Comparison of ENCODE assay signal across 8 cellular contexts in the genomic region with DNA sequence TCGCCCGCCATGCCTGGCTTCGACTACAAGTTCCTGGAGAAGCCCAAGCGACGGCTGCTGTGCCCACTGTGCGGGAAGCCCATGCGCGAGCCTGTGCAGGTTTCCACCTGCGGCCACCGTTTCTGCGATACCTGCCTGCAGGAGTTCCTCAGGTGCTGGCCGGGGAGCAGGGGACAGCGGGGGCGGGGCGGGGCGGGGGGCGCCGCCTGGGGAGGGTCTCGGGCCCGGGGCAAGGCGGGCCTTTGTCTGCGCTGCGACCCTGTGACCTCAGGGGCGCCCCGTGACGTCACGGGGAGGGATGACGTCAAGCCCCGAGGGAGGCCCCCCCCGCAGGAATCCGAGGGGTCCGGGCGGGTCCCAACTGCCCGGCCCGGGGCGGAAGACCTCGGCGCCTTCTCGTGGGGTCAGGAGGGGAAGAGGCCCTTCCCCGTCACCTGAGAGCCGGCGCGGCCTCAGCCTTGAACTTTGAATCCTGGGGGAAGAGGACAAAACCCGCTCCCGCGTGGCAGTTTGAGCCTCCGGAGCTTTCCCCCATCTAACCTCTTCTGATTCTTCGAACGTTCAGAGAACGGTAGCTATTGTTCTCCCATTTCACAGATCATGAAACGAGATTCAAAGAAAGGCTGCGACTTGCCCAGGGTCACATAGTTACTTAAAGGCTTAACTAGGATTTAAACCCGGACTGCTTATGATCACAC. TPM values are rescaled to one million over a fixed set of nuclear protein-coding genes. Genes with fewer than 3 reads are reported as not detected.
A peak's percentile ranks its signal among the peaks of the same experiment; 100 is the strongest.
DNase-seq lines count a peak whose midpoint lies in the region; FAIRE-seq and TF ChIP-seq lines count a peak whose summit lies in the region.

No MANE protein-coding gene starts in this region.

- FAIRE-seq in HTR-8/SVneo (lab: Jason Lieb, UNC) (no peak), keratinocyte (lab: Jason Lieb, UNC) (no peak)

- H4K20me1 ChIP-seq in mammary epithelial cell (ENCODE audit: insufficient read depth, low read length) (peaks cover 2% of the 10 kb centered on the region), keratinocyte (ENCODE audit: control insufficient read depth, extremely low read depth, insufficient read depth, low read length) (peaks cover 29% of the 10 kb centered on the region)

- peaks cover 7% of the 10 kb centered on the region for H3K9me1 ChIP-seq in keratinocyte (ENCODE audit: control insufficient read depth, extremely low read depth, insufficient read depth, low read length)

- WGBS in mammary epithelial cell (ENCODE audit: low coverage, missing lambda C conversion rate) = 2% methylated on average over 14 of the region's 53 CpGs

- peak overlapping the region; percentile 88 to 96 (median 91) for H3K4me3 ChIP-seq in mammary epithelial cell (replicated peaks in 1 of 3; ENCODE audit: insufficient read depth in 1 of 3, low read depth in 2 of 3, low read length in 3 of 3)
- H3K4me3 ChIP-seq in keratinocyte (ENCODE audit: control insufficient read depth in 2 of 3, extremely low read depth in 1 of 3, insufficient read depth in 2 of 3, low read depth in 1 of 3, low read length in 3 of 3) = peak overlapping the region; percentile 88 to 98 (median 89)

- CTCF ChIA-PET in mammary epithelial cell (lab: Charles Lee; ENCODE audit: low non-redundant PET) = no interaction called here

- DNase-seq in SIG-M5 treated with dmso at 0.1 percent for 504 hours (lab: John Stamatoyannopoulos, UW; ENCODE audit: unreplicated experiment) = peak; percentile 26
- DNase-seq in SIG-M5 (lab: John Stamatoyannopoulos, UW) = no peak
- DNase-seq in HTR-8/SVneo (ENCODE audit: insufficient read length, low spot score) = peak; percentile 54
- DNase-seq in UCSD-AML1 (lab: John Stamatoyannopoulos, UW; ENCODE audit: unreplicated experiment) = peak; percentile 56
- peak; percentile 57 for DNase-seq in mammary epithelial cell
- no peak for DNase-seq in keratinocyte (ENCODE audit: low read depth, low spot score)
- DNase-seq in stimulated activated CD4-positive, alpha-beta T cell treated with anti-CD3 and anti-CD28 coated beads, Interleukin-1b, Interleukin-23, amount 100 ng/mL, for 48 hours = peak; percentile 65
- DNase-seq in GOT3 (lab: John Stamatoyannopoulos, UW) = no peak

- H3K27ac ChIP-seq in mammary epithelial cell (ENCODE audit: insufficient read depth, low read depth, low read length) (peak overlapping the region; percentile 98), keratinocyte (ENCODE audit: control insufficient read depth, insufficient read depth, low read length) (peak overlapping the region; percentile 91)

- no peaks in the 10 kb centered on the region for H3K27me3 ChIP-seq in mammary epithelial cell (ENCODE audit: insufficient read depth, low read length)
- no peaks in the 10 kb centered on the region for H3K27me3 ChIP-seq in keratinocyte (ENCODE audit: control insufficient read depth, extremely low read depth, insufficient read depth, low read length)

- peaks cover 16% of the 10 kb centered on the region for H3K9me3 ChIP-seq in mammary epithelial cell (replicated peaks; ENCODE audit: insufficient read depth, low read length)
- peaks cover 9% of the 10 kb centered on the region for H3K9me3 ChIP-seq in keratinocyte (ENCODE audit: control insufficient read depth, low read depth, low read length)

- in situ Hi-C loops in mammary epithelial cell (cut with MboI; ENCODE audit: low sequenced_read_pairs in 2 of 2) = loop anchor here in 1 of 2 donors (25.0 kb wide), 1 partner anchor 368 kb away; no protein-coding TSS in a partner anchor

- H2AFZ ChIP-seq in mammary epithelial cell (ENCODE audit: low read depth, low read length) (no peak overlapping the region), keratinocyte (ENCODE audit: control insufficient read depth, low read length) (no peak overlapping the region)

- peaks cover 54% of the 10 kb centered on the region for H3K79me2 ChIP-seq in mammary epithelial cell (ENCODE audit: insufficient read depth, low read length)
- peaks cover 53% of the 10 kb centered on the region for H3K79me2 ChIP-seq in keratinocyte (ENCODE audit: control insufficient read depth, insufficient read depth, low read length)

- intact Hi-C loops in mammary epithelial cell (cut with micrococcal nuclease) = no loop called here

- dilution Hi-C loops in mammary epithelial cell (cut with HindIII; ENCODE audit: low sequenced_read_pairs) = no loop called here
- dilution Hi-C loops in keratinocyte (cut with MboI; ENCODE audit: extremely low pct_ligation_motif_present, low sequenced_read_pairs) = no loop called here

- H3K36me3 ChIP-seq in mammary epithelial cell (ENCODE audit: insufficient read depth, low read length) = peaks cover 18% of the 10 kb centered on the region
- peaks cover 24 to 30% of the 10 kb centered on the region in 2 experiments for H3K36me3 ChIP-seq in keratinocyte (ENCODE audit: control insufficient read depth in 2 of 2, extremely low read depth in 1 of 2, insufficient read depth in 2 of 2, low read length in 2 of 2)

- H3K4me1 ChIP-seq in mammary epithelial cell (ENCODE audit: insufficient read depth, low read length) = peaks cover 35% of the 10 kb centered on the region
- peaks cover 36% of the 10 kb centered on the region for H3K4me1 ChIP-seq in keratinocyte (ENCODE audit: control insufficient read depth, extremely low read depth, insufficient read depth, low read length)

- H3K9ac ChIP-seq in mammary epithelial cell (ENCODE audit: insufficient read depth, low read length) (peak overlapping the region; percentile 99), keratinocyte (ENCODE audit: control insufficient read depth, extremely low read depth, insufficient read depth, low read length) (peak overlapping the region; percentile 96)

- BruUV-seq in mammary epithelial cell (replicated peaks; lab: Mats Ljungman, UMichigan) = TSS peak; percentile 72

- H3K4me2 ChIP-seq in mammary epithelial cell (ENCODE audit: insufficient read depth, low read depth, low read length) (peak overlapping the region; percentile 98), keratinocyte (ENCODE audit: control insufficient read depth, extremely low read depth, insufficient read depth, low read depth, low read length) (peak overlapping the region; percentile 87)

- TF ChIP-seq CTCF in mammary epithelial cell (conservative IDR thresholded peaks at IDR 0.05 in 1 of 2, IDR thresholded peaks at IDR 0.05 in 1 of 2; ENCODE audit: extremely low read depth in 1 of 2, insufficient read depth in 1 of 2, low read depth in 1 of 2, low read length in 2 of 2) (no peak), keratinocyte (optimal IDR thresholded peaks at IDR 0.05 in 1 of 3, IDR thresholded peaks at IDR 0.05 in 1 of 3, conservative IDR thresholded peaks at IDR 0.05 in 1 of 3; ENCODE audit: extremely low read depth in 1 of 3, insufficient read depth in 2 of 3, low read length in 3 of 3) (no peak)

RNA-seq across cellular contexts. Expression of a gene that starts 0.4 kb away (rescaled TPM):
- total RNA-seq in mammary epithelial cell = 100 to 1,000 TPM in 1 of 2 donors, 10 to 100 TPM in 1; 50.5 to 147 TPM
- polyA plus RNA-seq in mammary epithelial cell (85.3 TPM), keratinocyte (57.3 to 69.4 TPM (median 60.5 TPM) in 3 replicates)
- polyA minus RNA-seq in mammary epithelial cell (133 TPM), keratinocyte (78.9 to 246 TPM (median 103 TPM) in 3 replicates)
- 12.1 TPM for polyA plus RNA-seq in keratinocyte (2011; ENCODE audit: low read depth)
- 34.2 and 49.5 TPM in 2 replicates for polyA plus RNA-seq in keratinocyte (2011; cell fraction: cytosol; rRNA removed)
- 136 and 156 TPM in 2 replicates for polyA plus RNA-seq in keratinocyte (2011; cell fraction: nucleus; rRNA removed)
- polyA plus RNA-seq in keratinocyte (2012; ENCODE audit: low replicate concordance) = 29.3 and 55.3 TPM in 2 replicates
- polyA minus RNA-seq in keratinocyte (2011; cell fraction: cytosol; rRNA and poly(A)+ RNA removed) = 74.6 TPM
- 85.4 and 89.2 TPM in 2 replicates for polyA minus RNA-seq in keratinocyte (2011; cell fraction: nucleus; rRNA and poly(A)+ RNA removed)

RNA-seq across cellular contexts. Expression of a gene that starts 15.7 kb away (rescaled TPM):
- 1 to 10 TPM; 5.5 to 7.0 TPM for total RNA-seq in mammary epithelial cell
- polyA plus RNA-seq in mammary epithelial cell (4.6 TPM), keratinocyte (4.1 to 6.2 TPM (median 4.3 TPM) in 3 replicates)
- polyA minus RNA-seq in mammary epithelial cell (2.6 TPM), keratinocyte (7.7 to 9.8 TPM (median 9.6 TPM) in 3 replicates)
- 0.17 TPM for polyA plus RNA-seq in keratinocyte (2011; ENCODE audit: low read depth)
- 2.1 and 3.0 TPM in 2 replicates for polyA plus RNA-seq in keratinocyte (2011; cell fraction: cytosol; rRNA removed)
- polyA plus RNA-seq in keratinocyte (2011; cell fraction: nucleus; rRNA removed) = 12.1 and 12.5 TPM in 2 replicates
- polyA plus RNA-seq in keratinocyte (2012; ENCODE audit: low replicate concordance) = 0.80 and 2.6 TPM in 2 replicates
- 2.3 TPM for polyA minus RNA-seq in keratinocyte (2011; cell fraction: cytosol; rRNA and poly(A)+ RNA removed)
- 3.7 and 5.8 TPM in 2 replicates for polyA minus RNA-seq in keratinocyte (2011; cell fraction: nucleus; rRNA and poly(A)+ RNA removed)

RNA-seq across cellular contexts. Expression of a gene that starts 18.2 kb away (rescaled TPM):
- 10 to 100 TPM in 1 of 2 donors, 1 to 10 TPM in 1; 4.7 to 16.7 TPM for total RNA-seq in mammary epithelial cell
- polyA plus RNA-seq in mammary epithelial cell (19.8 TPM), keratinocyte (12.0 to 14.7 TPM (median 14.0 TPM) in 3 replicates)
- polyA minus RNA-seq in mammary epithelial cell (10.1 TPM), keratinocyte (12.0 to 13.8 TPM (median 13.1 TPM) in 3 replicates)
- 1.1 TPM for polyA plus RNA-seq in keratinocyte (2011; ENCODE audit: low read depth)
- 11.8 and 15.0 TPM in 2 replicates for polyA plus RNA-seq in keratinocyte (2011; cell fraction: cytosol; rRNA removed)
- polyA plus RNA-seq in keratinocyte (2011; cell fraction: nucleus; rRNA removed) = 9.3 and 9.5 TPM in 2 replicates
- 12.2 and 12.6 TPM in 2 replicates for polyA plus RNA-seq in keratinocyte (2012; ENCODE audit: low replicate concordance)
- 8.8 TPM for polyA minus RNA-seq in keratinocyte (2011; cell fraction: cytosol; rRNA and poly(A)+ RNA removed)
- polyA minus RNA-seq in keratinocyte (2011; cell fraction: nucleus; rRNA and poly(A)+ RNA removed) = 3.4 and 8.8 TPM in 2 replicates

RNA-seq across cellular contexts. Expression of a gene that starts 24.5 kb away (rescaled TPM):
- 1,000 to 10,000 TPM in 1 of 2 donors, 100 to 1,000 TPM in 1; 335 to 1,232 TPM for total RNA-seq in mammary epithelial cell
- polyA plus RNA-seq in mammary epithelial cell = 685 TPM
- 785 TPM for polyA minus RNA-seq in mammary epithelial cell
- 976 to 1,971 TPM (median 1,096 TPM) in 3 replicates for polyA plus RNA-seq in keratinocyte
- polyA plus RNA-seq in keratinocyte (2011; ENCODE audit: low read depth) = 1,360 TPM
- polyA plus RNA-seq in keratinocyte (2011; cell fraction: cytosol; rRNA removed) = 1,303 and 1,911 TPM in 2 replicates
- 362 and 498 TPM in 2 replicates for polyA plus RNA-seq in keratinocyte (2011; cell fraction: nucleus; rRNA removed)
- polyA plus RNA-seq in keratinocyte (2012; ENCODE audit: low replicate concordance) = 1,164 and 2,033 TPM in 2 replicates
- 118 to 1,597 TPM (median 833 TPM) in 3 replicates for polyA minus RNA-seq in keratinocyte
- polyA minus RNA-seq in keratinocyte (2011; cell fraction: cytosol; rRNA and poly(A)+ RNA removed) = 861 TPM
- 131 and 202 TPM in 2 replicates for polyA minus RNA-seq in keratinocyte (2011; cell fraction: nucleus; rRNA and poly(A)+ RNA removed)

RNA-seq across cellular contexts. Expression of a gene that starts 26.6 kb away (rescaled TPM):
- total RNA-seq in mammary epithelial cell = 10 to 100 TPM; 68.2 to 83.4 TPM
- 176 TPM for polyA plus RNA-seq in mammary epithelial cell
- 135 TPM for polyA minus RNA-seq in mammary epithelial cell
- polyA plus RNA-seq in keratinocyte = 115 to 180 TPM (median 134 TPM) in 3 replicates
- 26.8 TPM for polyA plus RNA-seq in keratinocyte (2011; ENCODE audit: low read depth)
- 119 and 128 TPM in 2 replicates for polyA plus RNA-seq in keratinocyte (2011; cell fraction: cytosol; rRNA removed)
- 105 TPM in 2 replicates for polyA plus RNA-seq in keratinocyte (2011; cell fraction: nucleus; rRNA removed)
- polyA plus RNA-seq in keratinocyte (2012; ENCODE audit: low replicate concordance) = 41.3 and 114 TPM in 2 replicates
- polyA minus RNA-seq in keratinocyte = 125 to 177 TPM (median 135 TPM) in 3 replicates
- polyA minus RNA-seq in keratinocyte (2011; cell fraction: cytosol; rRNA and poly(A)+ RNA removed) = 104 TPM
- 23.2 and 26.4 TPM in 2 replicates for polyA minus RNA-seq in keratinocyte (2011; cell fraction: nucleus; rRNA and poly(A)+ RNA removed)

Comparison
In these comparisons a context has a peak if more than half of its experiments do, and no peak if none do; other contexts are left out.
1. DNase-seq: peak in SIG-M5 treated with dmso at 0.1 percent for 504 hours (single experiment), HTR-8/SVneo (single experiment), UCSD-AML1 (single experiment), mammary epithelial cell (single experiment) and stimulated activated CD4-positive, alpha-beta T cell treated with anti-CD3 and anti-CD28 coated beads, Interleukin-1b, Interleukin-23, amount 100 ng/mL, for 48 hours (single experiment); none in SIG-M5 (single experiment), keratinocyte (single experiment) and GOT3 (single experiment).